ENCODE assay signal across 8 cellular contexts in genomic region chr6:170289971-170290305, GRCh38. TPM values are rescaled to one million over a fixed set of nuclear protein-coding genes. Genes with fewer than 3 reads are reported as not detected.
A peak's percentile ranks its signal among the peaks of the same experiment; 100 is the strongest.
DNase-seq lines count a peak whose midpoint lies in the region; ATAC-seq and TF ChIP-seq lines count a peak whose summit lies in the region.

No MANE protein-coding gene starts in this region.

- peak overlapping the region; percentile 60; the same call in 1 of the 2 replicates for H3K9ac ChIP-seq in ES-I3 (ENCODE audit: low read depth, low read length)

- TF ChIP-seq CTCF in fibroblast of mammary gland (conservative IDR thresholded peaks at IDR 0.05; ENCODE audit: control insufficient read depth, insufficient read depth, low read depth, low read length): no peak
- no peak for TF ChIP-seq CTCF in progenitor cell of endocrine pancreas (IDR thresholded peaks at IDR 0.05; ENCODE audit: unreplicated experiment)

- peaks cover 50% of the 10 kb centered on the region for H3K4me1 Mint-ChIP-seq in progenitor cell of endocrine pancreas (ENCODE audit: low read depth)

- peaks cover 42% of the 10 kb centered on the region for H3K27me3 Mint-ChIP-seq in progenitor cell of endocrine pancreas

- H3K9me3 ChIP-seq in ES-I3 (ENCODE audit: control insufficient read depth, insufficient read depth, low read length): no peaks in the 10 kb centered on the region
- no peaks in the 10 kb centered on the region for H3K9me3 ChIP-seq in SJCRH30 (replicated peaks)

- DNase-seq in SJCRH30: no peak
- DNase-seq in fibroblast of mammary gland (ENCODE audit: low read depth): no peak
- no peak for DNase-seq in progenitor cell of endocrine pancreas (ENCODE audit: low spot score, unreplicated experiment)
- DNase-seq in NCI-H2171 (lab: John Stamatoyannopoulos, UW): no peak
- DNase-seq in stimulated activated CD4-positive, alpha-beta T cell treated with anti-CD3 and anti-CD28 coated beads, Interleukin-1b, Interleukin-23, amount 100 ng/mL, for 48 hours: no peak
- no peak for DNase-seq in stimulated activated CD4-positive, alpha-beta T cell treated with anti-CD3 and anti-CD28 coated beads, Interleukin-4, amount 100 ng/mL, for 4 hours

- H3K36me3 Mint-ChIP-seq in progenitor cell of endocrine pancreas (ENCODE audit: insufficient read depth): peaks cover 22% of the 10 kb centered on the region

- peaks cover 33% of the 10 kb centered on the region; the same call in 1 of the 2 replicates for H3K27me3 ChIP-seq in SJCRH30

- H3K9me3 Mint-ChIP-seq in progenitor cell of endocrine pancreas (ENCODE audit: low read depth): no peaks in the 10 kb centered on the region

- ATAC-seq in HG03442 (IDR thresholded peaks at IDR 0.05; ENCODE audit: unreplicated experiment): no peak

- H3K4me3 ChIP-seq in SJCRH30 (peak overlapping the region; percentile 83), fibroblast of mammary gland (ENCODE audit: control insufficient read depth, low read depth, low read length) (peak overlapping the region; percentile 55)

- peak overlapping the region; percentile 93 for H3K27ac Mint-ChIP-seq in progenitor cell of endocrine pancreas

- H3K36me3 ChIP-seq in ES-I3 (ENCODE audit: insufficient read depth, low read length): no peaks in the 10 kb centered on the region
- H3K36me3 ChIP-seq in SJCRH30: no peaks in the 10 kb centered on the region; the same call in 1 of the 2 replicates

- H3K4me1 ChIP-seq in ES-I3 (ENCODE audit: insufficient read depth, low read length) (peaks cover 9% of the 10 kb centered on the region), SJCRH30 (peaks cover 22% of the 10 kb centered on the region)

- H3K4me3 Mint-ChIP-seq in progenitor cell of endocrine pancreas (ENCODE audit: low read depth): peak overlapping the region; percentile 85

- H3K27ac ChIP-seq in SJCRH30: peak overlapping the region; percentile 31; the same call in 1 of the 2 replicates

RNA-seq across cellular contexts. Expression of gene DLL1, which starts 0.9 kb away (rescaled TPM):
- 12.6 and 13.6 TPM in 2 replicates for total RNA-seq in SJCRH30 (2014; rRNA removed; shearing (Covaris generic))
- total RNA-seq in progenitor cell of endocrine pancreas: 75.3 and 79.1 TPM in 2 replicates

RNA-seq across cellular contexts. Expression of gene FAM120B, which starts 16.6 kb away (rescaled TPM):
- 19.6 and 21.4 TPM in 2 replicates for total RNA-seq in SJCRH30 (2014; rRNA removed; shearing (Covaris generic))
- total RNA-seq in progenitor cell of endocrine pancreas: 46.2 and 49.3 TPM in 2 replicates
